In genomic region chrX:71533514-71533849, GRCh38 we compare ENCODE assay signal across 8 cellular contexts. TPM values are rescaled to one million over a fixed set of nuclear protein-coding genes. Genes with fewer than 3 reads are reported as not detected.
A peak's percentile ranks its signal among the peaks of the same experiment; 100 is the strongest.
DNase-seq lines count a peak whose midpoint lies in the region; ATAC-seq and TF ChIP-seq lines count a peak whose summit lies in the region.

No MANE protein-coding gene starts in this region.

- H3K36me3 Mint-ChIP-seq in H9 (ENCODE audit: insufficient read depth in 1 of 3, low read depth in 3 of 3) (peaks cover 15 to 44% (median 29%) of the 10 kb centered on the region in 3 experiments), WTC11 (peaks cover 19% of the 10 kb centered on the region)

- WGBS in H9 (ENCODE audit: extremely low coverage, insufficient read length, low lambda C conversion rate): no CpG with 5 or more reads among the region's 12 CpGs

- no peaks in the 10 kb centered on the region for H3K27me3 ChIP-seq in H9 (ENCODE audit: insufficient read depth, low read length)
- H3K27me3 ChIP-seq in left ventricle myocardium inferior (ENCODE audit: low read depth): no peaks in the 10 kb centered on the region
- H3K27me3 ChIP-seq in skeletal muscle tissue (ENCODE audit: control insufficient read depth in 3 of 3, insufficient read depth in 3 of 3, low read length in 3 of 3): no peaks in the 10 kb centered on the region

- no peaks in the 10 kb centered on the region for H3K79me1 ChIP-seq in H9 (ENCODE audit: insufficient read depth, low read depth, low read length, poor library complexity, severe bottlenecking)

- H3K9ac ChIP-seq in H9 (ENCODE audit: extremely low read depth, insufficient read length, low read length) (peak overlapping the region; percentile 94), skeletal muscle tissue (ENCODE audit: low read depth in 1 of 3, low read length in 3 of 3) (peak overlapping the region; percentile 92 to 93 (median 93))

- no peak overlapping the region for H3K14ac ChIP-seq in H9 (ENCODE audit: insufficient read depth, low read length)

- no peak overlapping the region for H2AK5ac ChIP-seq in H9 (ENCODE audit: insufficient read length, low read length)

- peaks cover 8% of the 10 kb centered on the region for H3K23me2 ChIP-seq in H9 (ENCODE audit: insufficient read length, low read depth, low read length, poor library complexity, severe bottlenecking)

- intact Hi-C loops in left ventricle myocardium inferior (cut with micrococcal nuclease): no loop called here

- H3K9me3 Mint-ChIP-seq in H9 (peaks cover 69 to 72% of the 10 kb centered on the region in 2 experiments), WTC11 (peaks cover 11% of the 10 kb centered on the region)

- CTCF ChIA-PET in WTC11 (lab: Charles Lee): no interaction called here

- H2BK12ac ChIP-seq in H9 (ENCODE audit: insufficient read length, low read depth, low read length): no peak overlapping the region

- H2BK120ac ChIP-seq in H9 (ENCODE audit: low read depth, low read length, poor library complexity, severe bottlenecking): no peak overlapping the region

- no peak overlapping the region for H2BK20ac ChIP-seq in H9 (ENCODE audit: low read depth, low read length, poor library complexity, severe bottlenecking)

- H3K18ac ChIP-seq in H9 (ENCODE audit: insufficient read length, low read depth, low read length): no peak overlapping the region

- no peak overlapping the region for H3K4ac ChIP-seq in H9 (ENCODE audit: low read depth, low read length)

- H3K27ac Mint-ChIP-seq in H9: peak overlapping the region; percentile 88 to 99 (median 97)
- peak overlapping the region; percentile 98 for H3K27ac Mint-ChIP-seq in WTC11

- H3K9me3 ChIP-seq in H9 (ENCODE audit: control insufficient read depth, low read depth, low read length) (peaks cover 36% of the 10 kb centered on the region), left ventricle myocardium inferior (replicated peaks) (no peaks in the 10 kb centered on the region), skeletal muscle tissue (ENCODE audit: control insufficient read depth in 3 of 3, low read length in 3 of 3) (no peaks in the 10 kb centered on the region)

- POLR2A ChIA-PET in WTC11 (lab: Charles Lee): interaction anchor here (1.3 to 1.4 kb wide), 2 partner anchors 12 to 250 kb away, joined by 4 read pairs; partner anchors contain the start of gene NONO

- H2AFZ ChIP-seq in H9 (ENCODE audit: low read length): no peak overlapping the region

- H2BK15ac ChIP-seq in H9 (ENCODE audit: low read depth, low read length): no peak overlapping the region; the same call in 1 of the 2 replicates

- H3K27ac ChIP-seq in H9 (ENCODE audit: insufficient read length, low read depth, low read length) (peak overlapping the region; percentile 12), left ventricle myocardium inferior (replicated peaks) (peak overlapping the region; percentile 94), skeletal muscle tissue (ENCODE audit: low read depth, low read length) (peak overlapping the region; percentile 87)

- no peaks in the 10 kb centered on the region; the same call in none of the 2 replicates for H3K4me1 ChIP-seq in H9 (ENCODE audit: insufficient read depth, low read length)
- peaks cover 28% of the 10 kb centered on the region for H3K4me1 ChIP-seq in left ventricle myocardium inferior
- H3K4me1 ChIP-seq in skeletal muscle tissue (ENCODE audit: control insufficient read depth in 3 of 3, insufficient read depth in 3 of 3, low read length in 3 of 3): peaks cover 2 to 13% (median 10%) of the 10 kb centered on the region in 3 donors

- H4K8ac ChIP-seq in H9 (replicated peaks; ENCODE audit: insufficient read length, low read depth, low read length): no peak overlapping the region

- H3K79me2 ChIP-seq in H9 (ENCODE audit: insufficient read depth, low read length): peaks cover 33% of the 10 kb centered on the region; the same call in 1 of the 2 replicates

- peak overlapping the region; percentile 83 for H2BK5ac ChIP-seq in H9 (ENCODE audit: insufficient read length, low read length)

- H3K27me3 Mint-ChIP-seq in H9 (ENCODE audit: low read depth) (peaks cover 2% of the 10 kb centered on the region; the same call in 1 of the 2 replicates), WTC11 (ENCODE audit: low read depth) (no peaks in the 10 kb centered on the region)

- H4K20me1 ChIP-seq in H9 (ENCODE audit: control insufficient read depth, insufficient read depth, insufficient read length): no peaks in the 10 kb centered on the region

- peak overlapping the region; percentile 20 for H4K91ac ChIP-seq in H9 (ENCODE audit: insufficient read length, low read depth, low read length)

- H3K4me1 Mint-ChIP-seq in H9 (peaks cover 10 to 24% of the 10 kb centered on the region in 2 experiments), WTC11 (peaks cover 25% of the 10 kb centered on the region)

- no peak overlapping the region for H3T11ph ChIP-seq in H9 (ENCODE audit: low read length)

- peak overlapping the region; percentile 76 for H3K56ac ChIP-seq in H9 (ENCODE audit: insufficient read length, low read depth, low read length)

- DNase-seq in H9 (no peak), WTC11 (ENCODE audit: low spot score) (no peak), left ventricle myocardium inferior (no peak), islet precursor cell (no peak), NCI-H510A (lab: John Stamatoyannopoulos, UW) (no peak)
- no peak for DNase-seq in activated effector memory CD4-positive, alpha-beta T cell treated with anti-CD3 and anti-CD28 coated beads, Interleukin-2, amount 50 U/mL, for 16 hours
- no peak for DNase-seq in activated CD4-positive, alpha-beta T cell treated with anti-CD3 and anti-CD28 coated beads for 48 hours

- peak overlapping the region; percentile 65 for H3K4me2 ChIP-seq in H9 (ENCODE audit: insufficient read depth, insufficient read length, low read length)

- no peak for ATAC-seq in WTC11

- H3K4me3 Mint-ChIP-seq in H9 (peak overlapping the region; percentile 92 to 95), WTC11 (peak overlapping the region; percentile 95)

- H3K36me3 ChIP-seq in left ventricle myocardium inferior (peaks cover 11% of the 10 kb centered on the region), skeletal muscle tissue (ENCODE audit: control insufficient read depth in 3 of 3, insufficient read depth in 3 of 3, low read length in 3 of 3) (peaks cover 0 to 2% (median 0%) of the 10 kb centered on the region in 3 donors)

- no peak overlapping the region for H3K23ac ChIP-seq in H9 (ENCODE audit: insufficient read length, low read depth, low read length)

- H3K4me3 ChIP-seq in left ventricle myocardium inferior (peak overlapping the region; percentile 83), skeletal muscle tissue (ENCODE audit: low read length in 3 of 3) (peak overlapping the region; percentile 94 to 99 (median 95))

- TF ChIP-seq CTCF in H9 (conservative IDR thresholded peaks at IDR 0.05): no peak
- TF ChIP-seq CTCF in WTC11 (IDR thresholded peaks at IDR 0.05): no peak
- no peak for TF ChIP-seq CTCF in left ventricle myocardium inferior (IDR thresholded peaks at IDR 0.05; ENCODE audit: borderline replicate concordance)

- peak overlapping the region; percentile 94 for H4K5ac ChIP-seq in H9 (ENCODE audit: insufficient read length, low read depth, low read length)

TF ChIP-seq in WTC11, 78 proteins besides CTCF, POLR2A, EP300 and RAD21 (continues in another document):
- TF ChIP-seq GABPB1 (CRISPR knock-in tag; IDR thresholded peaks at IDR 0.05) (peak; percentile 73), IRF2 (CRISPR knock-in tag; IDR thresholded peaks at IDR 0.05; ENCODE audit: borderline replicate concordance, low read depth) (no peak), ZNF671 (CRISPR knock-in tag; IDR thresholded peaks at IDR 0.05) (no peak), SMAD3 (CRISPR knock-in tag; IDR thresholded peaks at IDR 0.05; ENCODE audit: borderline replicate concordance) (no peak), E2F4 (CRISPR knock-in tag; IDR thresholded peaks at IDR 0.05; ENCODE audit: borderline replicate concordance, low read depth) (no peak), ZNF263 (CRISPR knock-in tag; IDR thresholded peaks at IDR 0.05; ENCODE audit: low read depth) (no peak), PRDM15 (CRISPR knock-in tag; IDR thresholded peaks at IDR 0.05) (no peak), ZNF416 (CRISPR knock-in tag; IDR thresholded peaks at IDR 0.05) (no peak)

RNA-seq across cellular contexts. Expression of gene OGT, which starts 0.6 kb away (rescaled TPM):
- total RNA-seq in H9 (2021) (108 and 116 TPM in 2 replicates), WTC11 (2021) (121 to 141 TPM (median 126 TPM) in 3 replicates), left ventricle myocardium inferior (83.8 TPM), skeletal muscle tissue (123 TPM)

RNA-seq across cellular contexts. Expression of gene GCNA, which starts 44.8 kb away (rescaled TPM):
- total RNA-seq in H9 (2021) (0.48 and 0.96 TPM in 2 replicates), WTC11 (2021) (1.0 to 1.6 TPM (median 1.3 TPM) in 3 replicates), left ventricle myocardium inferior (1.4 TPM), skeletal muscle tissue (2.6 TPM)

Comparison
In these comparisons a context has a peak if more than half of its experiments do, and no peak if none do; other contexts are left out.
1. H3K27ac ChIP-seq: peak in every context shown above with its lines; median percentile 94 in left ventricle myocardium inferior; 87 in skeletal muscle tissue; 12 in H9.